18 cellular contexts compared by ENCODE assay signal in the genomic region with DNA sequence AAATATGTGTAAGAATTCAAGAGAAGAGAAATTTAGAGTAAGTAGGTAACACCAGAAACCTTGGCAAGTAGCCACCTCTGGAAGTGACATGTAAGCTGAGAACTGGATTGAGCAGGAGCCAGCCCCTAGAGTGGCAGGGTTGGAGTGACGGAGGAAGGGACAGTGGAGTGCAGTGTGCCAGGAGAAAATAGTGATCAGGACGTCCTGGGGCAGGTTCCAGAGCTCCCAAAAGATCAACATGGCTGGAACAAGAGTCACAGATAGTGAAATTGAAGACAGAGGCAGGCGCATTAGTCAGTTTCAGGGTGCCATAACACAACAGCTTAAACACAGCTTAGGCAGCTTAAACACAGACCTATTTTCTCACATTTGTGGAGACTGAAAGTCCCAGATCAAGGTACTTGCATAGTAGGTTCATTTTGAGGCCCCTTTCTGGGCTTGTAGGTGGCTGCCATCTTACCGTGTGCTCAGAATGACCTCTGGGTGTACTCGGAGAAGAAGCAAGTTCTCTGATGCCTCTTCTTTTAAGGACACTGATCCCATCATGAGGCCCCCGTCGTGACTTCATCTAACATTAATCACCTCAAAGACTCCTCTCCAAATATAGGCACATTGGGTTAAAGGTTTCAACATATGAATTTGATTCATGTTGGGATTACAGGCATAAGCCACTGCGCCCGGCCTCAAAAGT. TPM values are rescaled to one million over a fixed set of nuclear protein-coding genes. Genes with fewer than 3 reads are reported as not detected.
DNase-seq lines count a peak whose midpoint lies in the region; ATAC-seq, FAIRE-seq and TF ChIP-seq lines count a peak whose summit lies in the region.
"Had no signal": no experiment of that assay in that cellular context is flagged by ENCODE, and none has a peak within 500 bp of the region (broad histone marks: within the 10 kb centered on the region; RNA-seq: fewer than 3 reads in every experiment).

No MANE protein-coding gene starts in this region.

- no peaks in the 10 kb centered on the region for H3K9me1 ChIP-seq in K562 (ENCODE audit: control insufficient read depth, insufficient read depth, low read length)

- no peak overlapping the region for H3K9ac ChIP-seq in K562 (ENCODE audit: insufficient read depth in 1 of 2, low read depth in 2 of 2, low read length in 2 of 2)

- peak overlapping the region; percentile 76 for H3K27ac ChIP-seq in C4-2B
- H3K27ac ChIP-seq in K562 (ENCODE audit: extremely low read depth, low read depth, low read length) = no peak overlapping the region
- no peak overlapping the region for H3K27ac ChIP-seq in left lung
- H3K27ac ChIP-seq in spleen = no peak overlapping the region
- H3K27ac ChIP-seq: hepatocyte, sigmoid colon, upper lobe of left lung had no signal

- H3K9me3 ChIP-seq in K562 (replicated peaks; ENCODE audit: control insufficient read depth, insufficient read depth, low read depth, low read length) (no peaks in the 10 kb centered on the region), left lung (no peaks in the 10 kb centered on the region), spleen (no peaks in the 10 kb centered on the region)
- H3K9me3 ChIP-seq: sigmoid colon, upper lobe of left lung had no signal

- intact Hi-C loops in K562 (cut with micrococcal nuclease) = no loop called here
- intact Hi-C loops in left lung (cut with DNase I) = no loop called here
- intact Hi-C loops in spleen (cut with DNase I; ENCODE audit: low total_unique reads) = no loop called here

- H3K36me3 ChIP-seq in K562 (ENCODE audit: control insufficient read depth, insufficient read depth, low read length) = peaks cover 39% of the 10 kb centered on the region; the same call in 2 of the 3 replicates
- H3K36me3 ChIP-seq in left lung = peaks cover 0 to 53% of the 10 kb centered on the region in 2 donors
- peaks cover 0 to 59% (median 44%) of the 10 kb centered on the region in 6 donors for H3K36me3 ChIP-seq in spleen

- 77% methylated on average over 9 of the region's 9 CpGs for WGBS in K562 (ENCODE audit: insufficient coverage, low coverage, missing lambda C conversion rate)
- 91 to 96% (median 95%) methylated on average over 8 to 9 of the region's 9 CpGs for WGBS in spleen, 5 donors

- no peak for TF ChIP-seq EP300 in K562 (IDR thresholded peaks at IDR 0.05; ENCODE audit: low read length)

- H3K79me2 ChIP-seq in K562 (ENCODE audit: control insufficient read depth, insufficient read depth, low read length) = no peaks in the 10 kb centered on the region
- H3K79me2 ChIP-seq: hepatocyte had no signal

- no peak for FAIRE-seq in K562 (lab: Jason Lieb, UNC)
- FAIRE-seq: D721Med had no signal

- H3K4me3 ChIP-seq in K562 = no peak overlapping the region
- no peak overlapping the region for H3K4me3 ChIP-seq in left lung
- no peak overlapping the region for H3K4me3 ChIP-seq in spleen
- H3K4me3 ChIP-seq: GM23338, hepatocyte, sigmoid colon, upper lobe of left lung had no signal

- TF ChIP-seq RAD21 in K562 (CRISPR knock-in tag; conservative IDR thresholded peaks at IDR 0.05 in 1 of 2, IDR thresholded peaks at IDR 0.05 in 1 of 2) = no peak

- in situ Hi-C loops in K562 (cut with MboI) = no loop called here

- DNase-seq in NCI-H128 (lab: John Stamatoyannopoulos, UW; ENCODE audit: unreplicated experiment) (peak; percentile 14), K562 (ENCODE audit: extremely low read depth in 1 of 4, low spot score in 3 of 4) (no peak), left lung (peak in 1 of 2 donors; percentile 53), HEK293T (ENCODE audit: extremely low spot score) (no peak), ureter (ENCODE audit: low spot score) (no peak), H4 (ENCODE audit: low spot score) (no peak), spleen (no peak)
- DNase-seq: anterior cingulate cortex, NCI-H524 treated with DMSO at 0.1 percent for 48 hours, nephron progenitor cell, sigmoid colon had no signal

- no peak overlapping the region for H2AFZ ChIP-seq in K562 (ENCODE audit: low read depth, low read length)
- H2AFZ ChIP-seq: GM23338, hepatocyte had no signal

- no peaks in the 10 kb centered on the region for H4K20me1 ChIP-seq in K562 (replicated peaks; ENCODE audit: control insufficient read depth, insufficient read depth, low read length)

- no TSS peak for BruUV-seq in K562 (replicated peaks; lab: Mats Ljungman, UMichigan)

- ATAC-seq in K562 = no peak; the same call in 1 of the 3 replicates
- ATAC-seq in left lung = peak; percentile 68
- ATAC-seq: GM23338; Panc1; stimulated activated memory B cell treated with anti-CD40 and anti-IgM and Interleukin-4, amounts not matched to agents 10 μg/mL and 1 μg/mL and 100 μg/mL, for 72 hours had no signal

- TF ChIP-seq POLR2A in K562 (conservative IDR thresholded peaks at IDR 0.05) (no peak), spleen (IDR thresholded peaks at IDR 0.05) (no peak)

- CTCF ChIA-PET in K562 (lab: Yijun Ruan, JAX; ENCODE audit: low intra/inter-chr PET ratio) (no interaction called here), HEK293T (lab: Yijun Ruan, JAX) (interaction anchor here (1.1 kb wide), 1 partner anchor 12 kb away, joined by 3 read pairs; no protein-coding TSS in a partner anchor)

- POLR2A ChIA-PET in K562 (lab: Yijun Ruan, JAX) (interaction anchor here (0.7 to 1.5 kb wide), 3 partner anchors 9 to 60 kb away, joined by 3 read pairs; partner anchors contain the start of genes EXOC8 and SPRTN), HEK293T (lab: Yijun Ruan, JAX) (no interaction called here)

- TF ChIP-seq CTCF in C4-2B (conservative IDR thresholded peaks at IDR 0.05) = no peak
- TF ChIP-seq CTCF in K562 (IDR thresholded peaks at IDR 0.05 in 2 of 3, conservative IDR thresholded peaks at IDR 0.05 in 1 of 3; ENCODE audit: insufficient read depth in 2 of 3, low read depth in 1 of 3, low read length in 3 of 3) = no peak
- no peak for TF ChIP-seq CTCF in left lung (IDR thresholded peaks at IDR 0.05)
- no peak for TF ChIP-seq CTCF in spleen (IDR thresholded peaks at IDR 0.05 in 8 of 11, conservative IDR thresholded peaks at IDR 0.05 in 3 of 11)

- H3K4me2 ChIP-seq in K562 (ENCODE audit: insufficient read depth, low read length) = no peak overlapping the region
- H3K4me2 ChIP-seq: GM23338, hepatocyte had no signal

- peaks cover 0 to 4% of the 10 kb centered on the region in 2 experiments; a peak in 1 of 5 replicates for H3K4me1 ChIP-seq in K562 (replicated peaks in 1 of 2; ENCODE audit: control insufficient read depth in 2 of 2, insufficient read depth in 2 of 2, low read length in 2 of 2)
- H3K4me1 ChIP-seq in left lung = no peaks in the 10 kb centered on the region
- no peaks in the 10 kb centered on the region for H3K4me1 ChIP-seq in spleen
- H3K4me1 ChIP-seq: sigmoid colon had no signal

- H3K27me3 ChIP-seq in K562 (ENCODE audit: control insufficient read depth in 2 of 2, insufficient read depth in 2 of 2, low read length in 2 of 2) (no peaks in the 10 kb centered on the region), left lung (no peaks in the 10 kb centered on the region), spleen (replicated peaks in 1 of 7) (no peaks in the 10 kb centered on the region)
- H3K27me3 ChIP-seq: hepatocyte, sigmoid colon, upper lobe of left lung had no signal

RNA-seq across cellular contexts. Expression of gene GNPAT, which starts 37.2 kb away (rescaled TPM):
- total RNA-seq in K562 (2011; cell fraction: chromatin; rRNA removed; ENCODE audit: low replicate concordance) = 24.6 and 55.8 TPM in 2 replicates
- 17.2 and 20.8 TPM in 2 replicates for total RNA-seq in K562 (2011; cell fraction: nucleolus; rRNA removed)
- 24.4 and 26.3 TPM in 2 replicates for total RNA-seq in K562 (2011; cell fraction: nucleoplasm; rRNA removed)
- 42.5 and 60.1 TPM in 2 replicates for total RNA-seq in K562 (2014; rRNA removed)
- total RNA-seq in K562 (2014; rRNA removed; fragmentation: Illumina TruSeq; extraction: Trizol) = 67.4 and 75.8 TPM in 2 replicates
- 61.9 and 68.8 TPM in 2 replicates for total RNA-seq in K562 (2015; rRNA removed; fragmentation: Illumina TruSeq; extraction: Trizol)
- total RNA-seq in K562 (2021) = 50.7 and 53.8 TPM in 2 replicates
- 55.0 and 67.5 TPM in 2 replicates for polyA plus RNA-seq in K562 (2011; rRNA removed)
- 15.4 and 29.3 TPM in 2 replicates for polyA plus RNA-seq in K562 (2011; cell fraction: cytosol; rRNA removed)
- polyA plus RNA-seq in K562 (2011; cell fraction: nucleus; rRNA removed) = 38.5 and 41.8 TPM in 2 replicates
- 39.7 and 47.9 TPM in 2 replicates for polyA plus RNA-seq in K562 (2012)
- polyA plus RNA-seq in K562 (2014; fragmentation: Illumina TruSeq; extraction: Trizol) = 50.9 and 58.5 TPM in 2 replicates
- polyA plus RNA-seq in K562 (2014; fragmentation: Nextera tagmentation; extraction: Ambion mirVana) = 10 to 100 TPM; 32.1 to 49.8 TPM
- 49.9 and 51.1 TPM in 2 replicates for polyA plus RNA-seq in K562 (2014; rRNA removed)
- polyA minus RNA-seq in K562 (2011; rRNA and poly(A)+ RNA removed) = 72.8 and 76.4 TPM in 2 replicates
- polyA minus RNA-seq in K562 (2011; cell fraction: cytosol; rRNA and poly(A)+ RNA removed) = 21.7 and 26.0 TPM in 2 replicates
- polyA minus RNA-seq in K562 (2011; cell fraction: nucleus; rRNA and poly(A)+ RNA removed) = 28.3 and 41.1 TPM in 2 replicates
- total RNA-seq in left lung = 10 to 100 TPM; 35.1 to 40.6 TPM
- 28.5 TPM for total RNA-seq in ureter
- 74.1 and 79.6 TPM in 2 replicates for total RNA-seq in H4 (2014; rRNA removed; shearing (Covaris generic))
- total RNA-seq in spleen = 10 to 100 TPM; 27.9 to 42.6 (median 33.7) TPM
- polyA plus RNA-seq in spleen = 10 to 100 TPM; 27.7 to 42.9 (median 42.6) TPM

RNA-seq across cellular contexts. Expression of gene EXOC8, which starts 59.4 kb away (rescaled TPM):
- total RNA-seq in K562 (2011; cell fraction: chromatin; rRNA removed; ENCODE audit: low replicate concordance) = 11.3 and 16.8 TPM in 2 replicates
- total RNA-seq in K562 (2011; cell fraction: nucleolus; rRNA removed) = 8.8 and 9.3 TPM in 2 replicates
- total RNA-seq in K562 (2011; cell fraction: nucleoplasm; rRNA removed) = 10.6 and 12.0 TPM in 2 replicates
- total RNA-seq in K562 (2014; rRNA removed) (6.9 and 7.1 TPM in 2 replicates), K562 (2014; rRNA removed; fragmentation: Illumina TruSeq; extraction: Trizol) (12.7 and 13.2 TPM in 2 replicates), K562 (2015; rRNA removed; fragmentation: Illumina TruSeq; extraction: Trizol) (12.8 and 13.2 TPM in 2 replicates), K562 (2021) (12.1 and 13.6 TPM in 2 replicates), left lung (10 to 100 TPM; 19.8 to 20.4 TPM), ureter (13.3 TPM), spleen (10 to 100 TPM; 19.3 to 23.6 (median 21.3) TPM)
- polyA plus RNA-seq in K562 (2011; rRNA removed) (5.3 and 5.9 TPM in 2 replicates), K562 (2014; fragmentation: Illumina TruSeq; extraction: Trizol) (7.1 and 7.7 TPM in 2 replicates), K562 (2014; fragmentation: Nextera tagmentation; extraction: Ambion mirVana) (1 to 10 TPM; 2.1 to 4.2 TPM), K562 (2014; rRNA removed) (5.7 and 7.2 TPM in 2 replicates), spleen (1 to 10 TPM; 4.7 to 6.9 (median 4.7) TPM)
- polyA plus RNA-seq in K562 (2011; cell fraction: cytosol; rRNA removed) = 2.3 and 3.5 TPM in 2 replicates
- polyA plus RNA-seq in K562 (2011; cell fraction: nucleus; rRNA removed) = 6.2 and 6.5 TPM in 2 replicates
- 5.0 and 5.2 TPM in 2 replicates for polyA plus RNA-seq in K562 (2012)
- polyA minus RNA-seq in K562 (2011; rRNA and poly(A)+ RNA removed) = 13.4 and 14.7 TPM in 2 replicates
- 7.4 and 7.5 TPM in 2 replicates for polyA minus RNA-seq in K562 (2011; cell fraction: cytosol; rRNA and poly(A)+ RNA removed)
- polyA minus RNA-seq in K562 (2011; cell fraction: nucleus; rRNA and poly(A)+ RNA removed) = 5.3 and 10.2 TPM in 2 replicates
- 4.7 and 7.1 TPM in 2 replicates for total RNA-seq in H4 (2014; rRNA removed; shearing (Covaris generic))

RNA-seq across cellular contexts. Expression of gene SPRTN, which starts 59.8 kb away (rescaled TPM):
- total RNA-seq in K562 (2011; cell fraction: chromatin; rRNA removed; ENCODE audit: low replicate concordance) = 42.1 and 69.3 TPM in 2 replicates
- total RNA-seq in K562 (2011; cell fraction: nucleolus; rRNA removed) = 30.9 and 32.4 TPM in 2 replicates
- total RNA-seq in K562 (2011; cell fraction: nucleoplasm; rRNA removed) = 37.6 and 46.4 TPM in 2 replicates
- total RNA-seq in K562 (2014; rRNA removed) (28.6 and 32.5 TPM in 2 replicates), K562 (2014; rRNA removed; fragmentation: Illumina TruSeq; extraction: Trizol) (21.7 and 23.8 TPM in 2 replicates), K562 (2015; rRNA removed; fragmentation: Illumina TruSeq; extraction: Trizol) (28.2 and 31.7 TPM in 2 replicates), K562 (2021) (21.2 and 23.3 TPM in 2 replicates), left lung (10 to 100 TPM in 1 of 2 donors, 1 to 10 TPM in 1; 9.4 to 14.6 TPM), ureter (10.9 TPM), spleen (10 to 100 TPM; 10.8 to 28.7 (median 14.0) TPM)
- polyA plus RNA-seq in K562 (2011; rRNA removed) (11.0 and 16.9 TPM in 2 replicates), K562 (2014; fragmentation: Illumina TruSeq; extraction: Trizol) (17.2 and 22.4 TPM in 2 replicates), K562 (2014; fragmentation: Nextera tagmentation; extraction: Ambion mirVana) (10 to 100 TPM in 1 of 2 experiments, 1 to 10 TPM in 1; 8.1 to 10.1 TPM), K562 (2014; rRNA removed) (20.0 and 21.7 TPM in 2 replicates), spleen (1 to 10 TPM; 3.1 to 5.7 (median 3.2) TPM)
- polyA plus RNA-seq in K562 (2011; cell fraction: cytosol; rRNA removed) = 12.1 and 12.4 TPM in 2 replicates
- polyA plus RNA-seq in K562 (2011; cell fraction: nucleus; rRNA removed) = 16.3 and 17.6 TPM in 2 replicates
- 8.8 and 11.4 TPM in 2 replicates for polyA plus RNA-seq in K562 (2012)
- 31.0 and 32.1 TPM in 2 replicates for polyA minus RNA-seq in K562 (2011; rRNA and poly(A)+ RNA removed)
- polyA minus RNA-seq in K562 (2011; cell fraction: cytosol; rRNA and poly(A)+ RNA removed) = 16.0 and 19.6 TPM in 2 replicates
- polyA minus RNA-seq in K562 (2011; cell fraction: nucleus; rRNA and poly(A)+ RNA removed) = 21.9 and 37.9 TPM in 2 replicates
- total RNA-seq in H4 (2014; rRNA removed; shearing (Covaris generic)) = 14.7 and 15.6 TPM in 2 replicates
